Comparison of ENCODE assay signal across 1 cellular context in the genomic region with DNA sequence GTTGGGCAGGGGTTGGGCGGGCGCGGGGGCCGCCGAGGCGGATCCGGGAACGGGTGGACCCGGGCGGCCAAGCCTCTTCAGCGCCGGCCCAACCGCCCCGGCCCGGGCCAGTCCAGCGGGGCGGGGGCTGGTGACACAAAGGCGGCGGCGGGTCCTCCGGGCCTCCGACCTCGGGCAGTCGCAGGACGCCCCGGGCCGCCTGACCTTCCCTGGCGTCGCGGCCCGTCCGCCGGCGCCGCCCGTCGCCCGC.
TF ChIP-seq lines count a peak whose summit lies in the region.

No MANE protein-coding gene starts in this region.

TF ChIP-seq in H1, 55 proteins besides CTCF, POLR2A, EP300 and RAD21 (continued from another document):
- peak; percentile 48 for TF ChIP-seq KDM4A (IDR thresholded peaks at IDR 0.05; ENCODE audit: low read depth, low read length, severe bottlenecking)
- TF ChIP-seq, protein P1, sequence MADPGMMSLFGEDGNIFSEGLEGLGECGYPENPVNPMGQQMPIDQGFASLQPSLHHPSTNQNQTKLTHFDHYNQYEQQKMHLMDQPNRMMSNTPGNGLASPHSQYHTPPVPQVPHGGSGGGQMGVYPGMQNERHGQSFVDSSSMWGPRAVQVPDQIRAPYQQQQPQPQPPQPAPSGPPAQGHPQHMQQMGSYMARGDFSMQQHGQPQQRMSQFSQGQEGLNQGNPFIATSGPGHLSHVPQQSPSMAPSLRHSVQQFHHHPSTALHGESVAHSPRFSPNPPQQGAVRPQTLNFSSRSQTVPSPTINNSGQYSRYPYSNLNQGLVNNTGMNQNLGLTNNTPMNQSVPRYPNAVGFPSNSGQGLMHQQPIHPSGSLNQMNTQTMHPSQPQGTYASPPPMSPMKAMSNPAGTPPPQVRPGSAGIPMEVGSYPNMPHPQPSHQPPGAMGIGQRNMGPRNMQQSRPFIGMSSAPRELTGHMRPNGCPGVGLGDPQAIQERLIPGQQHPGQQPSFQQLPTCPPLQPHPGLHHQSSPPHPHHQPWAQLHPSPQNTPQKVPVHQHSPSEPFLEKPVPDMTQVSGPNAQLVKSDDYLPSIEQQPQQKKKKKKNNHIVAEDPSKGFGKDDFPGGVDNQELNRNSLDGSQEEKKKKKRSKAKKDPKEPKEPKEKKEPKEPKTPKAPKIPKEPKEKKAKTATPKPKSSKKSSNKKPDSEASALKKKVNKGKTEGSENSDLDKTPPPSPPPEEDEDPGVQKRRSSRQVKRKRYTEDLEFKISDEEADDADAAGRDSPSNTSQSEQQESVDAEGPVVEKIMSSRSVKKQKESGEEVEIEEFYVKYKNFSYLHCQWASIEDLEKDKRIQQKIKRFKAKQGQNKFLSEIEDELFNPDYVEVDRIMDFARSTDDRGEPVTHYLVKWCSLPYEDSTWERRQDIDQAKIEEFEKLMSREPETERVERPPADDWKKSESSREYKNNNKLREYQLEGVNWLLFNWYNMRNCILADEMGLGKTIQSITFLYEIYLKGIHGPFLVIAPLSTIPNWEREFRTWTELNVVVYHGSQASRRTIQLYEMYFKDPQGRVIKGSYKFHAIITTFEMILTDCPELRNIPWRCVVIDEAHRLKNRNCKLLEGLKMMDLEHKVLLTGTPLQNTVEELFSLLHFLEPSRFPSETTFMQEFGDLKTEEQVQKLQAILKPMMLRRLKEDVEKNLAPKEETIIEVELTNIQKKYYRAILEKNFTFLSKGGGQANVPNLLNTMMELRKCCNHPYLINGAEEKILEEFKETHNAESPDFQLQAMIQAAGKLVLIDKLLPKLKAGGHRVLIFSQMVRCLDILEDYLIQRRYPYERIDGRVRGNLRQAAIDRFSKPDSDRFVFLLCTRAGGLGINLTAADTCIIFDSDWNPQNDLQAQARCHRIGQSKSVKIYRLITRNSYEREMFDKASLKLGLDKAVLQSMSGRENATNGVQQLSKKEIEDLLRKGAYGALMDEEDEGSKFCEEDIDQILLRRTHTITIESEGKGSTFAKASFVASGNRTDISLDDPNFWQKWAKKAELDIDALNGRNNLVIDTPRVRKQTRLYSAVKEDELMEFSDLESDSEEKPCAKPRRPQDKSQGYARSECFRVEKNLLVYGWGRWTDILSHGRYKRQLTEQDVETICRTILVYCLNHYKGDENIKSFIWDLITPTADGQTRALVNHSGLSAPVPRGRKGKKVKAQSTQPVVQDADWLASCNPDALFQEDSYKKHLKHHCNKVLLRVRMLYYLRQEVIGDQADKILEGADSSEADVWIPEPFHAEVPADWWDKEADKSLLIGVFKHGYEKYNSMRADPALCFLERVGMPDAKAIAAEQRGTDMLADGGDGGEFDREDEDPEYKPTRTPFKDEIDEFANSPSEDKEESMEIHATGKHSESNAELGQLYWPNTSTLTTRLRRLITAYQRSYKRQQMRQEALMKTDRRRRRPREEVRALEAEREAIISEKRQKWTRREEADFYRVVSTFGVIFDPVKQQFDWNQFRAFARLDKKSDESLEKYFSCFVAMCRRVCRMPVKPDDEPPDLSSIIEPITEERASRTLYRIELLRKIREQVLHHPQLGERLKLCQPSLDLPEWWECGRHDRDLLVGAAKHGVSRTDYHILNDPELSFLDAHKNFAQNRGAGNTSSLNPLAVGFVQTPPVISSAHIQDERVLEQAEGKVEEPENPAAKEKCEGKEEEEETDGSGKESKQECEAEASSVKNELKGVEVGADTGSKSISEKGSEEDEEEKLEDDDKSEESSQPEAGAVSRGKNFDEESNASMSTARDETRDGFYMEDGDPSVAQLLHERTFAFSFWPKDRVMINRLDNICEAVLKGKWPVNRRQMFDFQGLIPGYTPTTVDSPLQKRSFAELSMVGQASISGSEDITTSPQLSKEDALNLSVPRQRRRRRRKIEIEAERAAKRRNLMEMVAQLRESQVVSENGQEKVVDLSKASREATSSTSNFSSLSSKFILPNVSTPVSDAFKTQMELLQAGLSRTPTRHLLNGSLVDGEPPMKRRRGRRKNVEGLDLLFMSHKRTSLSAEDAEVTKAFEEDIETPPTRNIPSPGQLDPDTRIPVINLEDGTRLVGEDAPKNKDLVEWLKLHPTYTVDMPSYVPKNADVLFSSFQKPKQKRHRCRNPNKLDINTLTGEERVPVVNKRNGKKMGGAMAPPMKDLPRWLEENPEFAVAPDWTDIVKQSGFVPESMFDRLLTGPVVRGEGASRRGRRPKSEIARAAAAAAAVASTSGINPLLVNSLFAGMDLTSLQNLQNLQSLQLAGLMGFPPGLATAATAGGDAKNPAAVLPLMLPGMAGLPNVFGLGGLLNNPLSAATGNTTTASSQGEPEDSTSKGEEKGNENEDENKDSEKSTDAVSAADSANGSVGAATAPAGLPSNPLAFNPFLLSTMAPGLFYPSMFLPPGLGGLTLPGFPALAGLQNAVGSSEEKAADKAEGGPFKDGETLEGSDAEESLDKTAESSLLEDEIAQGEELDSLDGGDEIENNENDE (IDR thresholded peaks at IDR 0.05; ENCODE audit: insufficient replicate concordance, low read length) = no peak
- peak; percentile 55; the same call in 1 of the 2 replicates for TF ChIP-seq PHF8 (conservative IDR thresholded peaks at IDR 0.05; ENCODE audit: low read depth, low read length)
